In genomic region chr12:21637985-21638891, GRCh38 we compare ENCODE assay signal across 14 cellular contexts. TPM values are rescaled to one million over a fixed set of nuclear protein-coding genes. Genes with fewer than 3 reads are reported as not detected.
DNase-seq lines count a peak whose midpoint lies in the region; ATAC-seq and TF ChIP-seq lines count a peak whose summit lies in the region.
"Had no signal": no experiment of that assay in that cellular context is flagged by ENCODE, and none has a peak within 500 bp of the region (broad histone marks: within the 10 kb centered on the region; RNA-seq: fewer than 3 reads in every experiment).

No MANE protein-coding gene starts in this region.

- H3K9me3 Mint-ChIP-seq in GM23338: no peaks in the 10 kb centered on the region
- H3K9me3 Mint-ChIP-seq in activated naive CD8-positive, alpha-beta T cell treated with anti-CD3 and anti-CD28 coated beads, Interleukin-2, amount 50 U/mL, for 24 hours: no peaks in the 10 kb centered on the region
- H3K9me3 Mint-ChIP-seq: T-helper 1 cell treated with Interleukin-12 subunit alpha and Interleukin-12 subunit beta and Interleukin-4 antibody, amounts not matched to agents 30 μg/mL and 1 μg/mL, for 36 hours had no signal

- H4K20me1 ChIP-seq in GM23338 (replicated peaks; ENCODE audit: insufficient read depth): peaks cover 30% of the 10 kb centered on the region

- H3K9me2 ChIP-seq in GM23338 (ENCODE audit: insufficient read depth): no peaks in the 10 kb centered on the region

- peaks cover 2% of the 10 kb centered on the region for H3K27me3 Mint-ChIP-seq in GM23338 (ENCODE audit: insufficient read depth, low read depth, poor library complexity)
- no peaks in the 10 kb centered on the region for H3K27me3 Mint-ChIP-seq in activated naive CD8-positive, alpha-beta T cell treated with anti-CD3 and anti-CD28 coated beads, Interleukin-2, amount 50 U/mL, for 24 hours

- H3K4me1 Mint-ChIP-seq in GM23338: no peaks in the 10 kb centered on the region; the same call in 2 of the 3 replicates
- H3K4me1 Mint-ChIP-seq in activated naive CD8-positive, alpha-beta T cell treated with anti-CD3 and anti-CD28 coated beads, Interleukin-2, amount 50 U/mL, for 24 hours: peaks cover 44% of the 10 kb centered on the region

- H3K36me3 Mint-ChIP-seq in GM23338 (ENCODE audit: low read depth): peaks cover 87% of the 10 kb centered on the region
- H3K36me3 Mint-ChIP-seq in activated naive CD8-positive, alpha-beta T cell treated with anti-CD3 and anti-CD28 coated beads, Interleukin-2, amount 50 U/mL, for 24 hours (ENCODE audit: low read depth): peaks cover 85% of the 10 kb centered on the region

- H3K27me3 ChIP-seq in GM23338 (ENCODE audit: insufficient read depth): no peaks in the 10 kb centered on the region

- peak overlapping the region; percentile 79 for H3K27ac ChIP-seq in GM23338 (ENCODE audit: low read depth)
- H3K27ac ChIP-seq: 22Rv1 had no signal

- no peak overlapping the region for H3K4me3 Mint-ChIP-seq in GM23338
- H3K4me3 Mint-ChIP-seq in activated naive CD8-positive, alpha-beta T cell treated with anti-CD3 and anti-CD28 coated beads, Interleukin-2, amount 50 U/mL, for 24 hours: no peak overlapping the region
- H3K4me3 Mint-ChIP-seq: T-helper 1 cell treated with Interleukin-12 subunit alpha and Interleukin-12 subunit beta and Interleukin-4 antibody, amounts not matched to agents 30 μg/mL and 1 μg/mL, for 36 hours had no signal

- intact Hi-C loops in mucosa of descending colon (cut with DNase I, micrococcal nuclease): no loop called here

- peak; percentile 54 for DNase-seq in NCI-H1105 treated with DMSO at 0.1 percent for 48 hours (lab: John Stamatoyannopoulos, UW)
- DNase-seq in NCI-H1105 (lab: John Stamatoyannopoulos, UW): no peak
- DNase-seq in GM23338 (ENCODE audit: low spot score): no peak
- no peak for DNase-seq in activated naive CD8-positive, alpha-beta T cell treated with anti-CD3 and anti-CD28 coated beads, Interleukin-2, amount 50 U/mL, for 24 hours
- peak in 1 of 3 donors; percentile 20 for DNase-seq in mucosa of descending colon
- no peak for DNase-seq in GM19238 (ENCODE audit: insufficient read length, low spot score)
- DNase-seq: DMS 273 treated with DMSO at 0.1 percent for 48 hours had no signal

- peaks cover 34% of the 10 kb centered on the region for H3K79me2 ChIP-seq in GM23338 (replicated peaks; ENCODE audit: insufficient read depth)

- peaks cover 25% of the 10 kb centered on the region for H3F3A ChIP-seq in GM23338 (replicated peaks; ENCODE audit: low read depth)

- H3K4me3 ChIP-seq in GM23338 (no peak overlapping the region), mucosa of descending colon (no peak overlapping the region)
- H3K4me3 ChIP-seq: HAP-1 had no signal

- ATAC-seq in GM23338: no peak
- no peak for ATAC-seq in activated naive CD8-positive, alpha-beta T cell treated with anti-CD3 and anti-CD28 coated beads, Interleukin-2, amount 50 U/mL, for 24 hours
- peak; percentile 47 for ATAC-seq in mucosa of descending colon
- no peak for ATAC-seq in HG03571 (IDR thresholded peaks at IDR 0.05; ENCODE audit: unreplicated experiment)
- no peak for ATAC-seq in HG02759 (IDR thresholded peaks at IDR 0.05; ENCODE audit: unreplicated experiment)
- ATAC-seq: Panc1 had no signal

- H2AFZ ChIP-seq in GM23338: no peak overlapping the region

- peak overlapping the region; percentile 66 for H3K27ac Mint-ChIP-seq in GM23338
- peak overlapping the region; percentile 71 for H3K27ac Mint-ChIP-seq in activated naive CD8-positive, alpha-beta T cell treated with anti-CD3 and anti-CD28 coated beads, Interleukin-2, amount 50 U/mL, for 24 hours
- H3K27ac Mint-ChIP-seq: T-helper 1 cell treated with Interleukin-12 subunit alpha and Interleukin-12 subunit beta and Interleukin-4 antibody, amounts not matched to agents 30 μg/mL and 1 μg/mL, for 36 hours had no signal

- no peaks in the 10 kb centered on the region for H3K9me3 ChIP-seq in mucosa of descending colon
- H3K9me3 ChIP-seq: HAP-1 had no signal

- H3K36me3 ChIP-seq in GM23338 (ENCODE audit: insufficient read depth): peaks cover 82% of the 10 kb centered on the region
- H3K36me3 ChIP-seq in mucosa of descending colon (ENCODE audit: low read depth): no peaks in the 10 kb centered on the region

- TF ChIP-seq CTCF in GM23338 (conservative IDR thresholded peaks at IDR 0.05; ENCODE audit: low read depth in 2 of 2): no peak
- no peak for TF ChIP-seq CTCF in mucosa of descending colon (IDR thresholded peaks at IDR 0.05)

- H3K4me1 ChIP-seq in GM23338 (ENCODE audit: insufficient read depth): no peaks in the 10 kb centered on the region
- H3K4me1 ChIP-seq in mucosa of descending colon (ENCODE audit: low read depth): no peaks in the 10 kb centered on the region

- H3K4me2 ChIP-seq in GM23338: no peak overlapping the region

TF ChIP-seq in GM23338, 12 proteins besides CTCF, POLR2A, EP300 and RAD21 (continues in another document):
- TF ChIP-seq ZNF462 (CRISPR knock-in tag; IDR thresholded peaks at IDR 0.05): no peak
- TF ChIP-seq JUNB (IDR thresholded peaks at IDR 0.05; ENCODE audit: unreplicated experiment): no peak
- TF ChIP-seq CREB1 (CRISPR knock-in tag; IDR thresholded peaks at IDR 0.05; ENCODE audit: low read depth): no peak
- TF ChIP-seq EZH2phosphoT487 (IDR thresholded peaks at IDR 0.05; ENCODE audit: unreplicated experiment): no peak

RNA-seq across cellular contexts. Expression of gene LDHB, which starts 19.4 kb away (rescaled TPM):
- 1,537 and 1,654 TPM in 2 replicates for total RNA-seq in GM23338 (2014; rRNA removed; shearing (Covaris generic))
- 1,924 and 1,990 TPM in 2 replicates for polyA plus RNA-seq in GM23338 (2016; fragmentation: Nextera tagmentation; extraction: Ambion mirVana)
- 100 to 1,000 TPM in 2 of 3 donors, 10 to 100 TPM in 1; 95.4 to 347 (median 252) TPM for total RNA-seq in mucosa of descending colon

RNA-seq across cellular contexts. Expression of gene GYS2, which starts 33.6 kb away (rescaled TPM):
- total RNA-seq in GM23338 (2014; rRNA removed; shearing (Covaris generic)): not detected in 2 replicates
- polyA plus RNA-seq in GM23338 (2016; fragmentation: Nextera tagmentation; extraction: Ambion mirVana): not detected in 2 replicates
- not detected for total RNA-seq in mucosa of descending colon
- total RNA-seq: myocyte had no signal
